Comparison of ENCODE assay signal across 8 cellular contexts in genomic region chr10:96588060-96588554, GRCh38. TPM values are rescaled to one million over a fixed set of nuclear protein-coding genes. Genes with fewer than 3 reads are reported as not detected.
DNase-seq lines count a peak whose midpoint lies in the region; TF ChIP-seq lines count a peak whose summit lies in the region.
"Had no signal": no experiment of that assay in that cellular context is flagged by ENCODE, and none has a peak within 500 bp of the region (broad histone marks: within the 10 kb centered on the region; RNA-seq: fewer than 3 reads in every experiment).

No MANE protein-coding gene starts in this region.

- CTCF ChIA-PET in GM10248 (lab: Yijun Ruan, JAX): interaction anchor here (1.1 kb wide), 1 partner anchor 213 kb away, joined by 3 read pairs; no protein-coding TSS in a partner anchor

- TF ChIP-seq CTCF in epithelial cell of proximal tubule (conservative IDR thresholded peaks at IDR 0.05; ENCODE audit: low read depth, low read length) (no peak), GM10248 (IDR thresholded peaks at IDR 0.05; ENCODE audit: control extremely low read depth, extremely low read depth, low read depth, missing control alignments) (no peak)

- H3K4me3 ChIP-seq in GM08714 (ENCODE audit: low read length) (peak overlapping the region; percentile 74), epithelial cell of proximal tubule (ENCODE audit: low read depth, low read length) (peak overlapping the region; percentile 87), skeletal muscle cell (ENCODE audit: low read depth, low read length) (peak overlapping the region; percentile 82)

- POLR2A ChIA-PET in GM10248 (lab: Yijun Ruan, JAX): no interaction called here

- DNase-seq in LoVo (ENCODE audit: low spot score) (peak; percentile 18), epithelial cell of proximal tubule (ENCODE audit: low read depth) (no peak), skeletal muscle cell (ENCODE audit: low read depth) (no peak), HUDEP-2 (lab: John Stamatoyannopoulos, UW; ENCODE audit: unreplicated experiment in 76 of 76) (no peak), GM10248 (ENCODE audit: extremely low spot score) (no peak), GDM1 (lab: John Stamatoyannopoulos, UW) (no peak)
- DNase-seq: activated CD4-positive, alpha-beta T cell treated with anti-CD3 and anti-CD28 coated beads, Interleukin-2, amount 50 U/mL, for 1 hour had no signal

RNA-seq across cellular contexts. Expression of gene TM9SF3, which starts 1.3 kb away (rescaled TPM):
- 67.4 and 77.1 TPM in 2 replicates for total RNA-seq in epithelial cell of proximal tubule
